ENCODE assay signal across 1 cellular context in the genomic region with DNA sequence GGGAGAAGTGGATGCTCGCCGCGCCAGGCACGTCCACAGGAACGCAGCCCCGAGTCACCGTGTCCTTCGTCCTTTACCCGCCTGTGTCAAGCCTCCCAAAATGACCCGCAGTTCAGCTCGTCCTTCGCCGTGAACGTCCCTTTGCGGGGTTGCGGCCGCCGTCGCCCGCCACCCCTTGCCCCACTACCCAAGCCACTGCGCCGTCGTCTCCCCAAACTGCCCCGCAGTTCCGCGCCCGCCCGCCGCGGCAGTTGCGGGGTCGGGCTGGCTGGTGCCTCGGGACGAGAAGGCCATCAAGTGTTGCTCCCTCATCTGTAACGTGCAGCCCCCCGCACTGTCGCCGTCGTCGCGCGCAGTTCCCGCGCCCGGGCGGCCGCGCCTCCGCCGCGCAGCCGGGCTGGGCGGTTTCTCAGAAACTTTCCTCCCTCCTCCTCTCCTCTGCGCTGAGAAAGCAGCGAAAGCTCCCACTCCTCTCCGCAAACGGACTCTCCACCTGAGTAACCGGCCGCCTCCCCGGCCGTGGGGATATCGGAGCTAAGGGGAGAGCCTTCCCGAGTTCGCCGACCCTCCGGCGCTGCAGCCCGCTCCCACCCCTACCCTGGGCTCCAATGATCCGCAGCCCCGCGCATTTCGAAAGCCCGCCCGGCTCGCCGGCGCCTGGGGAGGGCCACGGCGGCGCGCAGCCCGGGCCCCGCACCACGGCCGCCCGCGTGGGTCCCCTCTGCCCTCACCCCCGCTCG.
TF ChIP-seq lines count a peak whose summit lies in the region.

No MANE protein-coding gene starts in this region.

TF ChIP-seq in HepG2, 621 proteins besides CTCF, POLR2A, EP300 and RAD21 (continued from another document and continues in another):
- TF ChIP-seq ZBED4 (CRISPR knock-in tag; IDR thresholded peaks at IDR 0.05; ENCODE audit: borderline replicate concordance) (no peak), AGO2 (optimal IDR thresholded peaks at IDR 0.05; ENCODE audit: low read depth, low read length) (peak; percentile 99), NR2F2 (IDR thresholded peaks at IDR 0.05; ENCODE audit: borderline replicate concordance, low read depth) (no peak), JUN (CRISPR knock-in tag; IDR thresholded peaks at IDR 0.05) (no peak), ZMAT5 (CRISPR knock-in tag; IDR thresholded peaks at IDR 0.05; ENCODE audit: borderline replicate concordance, low read depth) (no peak), TERF1 (CRISPR knock-in tag; IDR thresholded peaks at IDR 0.05) (no peak), MXD4 (CRISPR knock-in tag; IDR thresholded peaks at IDR 0.05) (no peak), ZNF670 (CRISPR knock-in tag; IDR thresholded peaks at IDR 0.05; ENCODE audit: borderline replicate concordance) (no peak), TAF1 (CRISPR knock-in tag; IDR thresholded peaks at IDR 0.05) (peak; percentile 56), HNF4A (CRISPR knock-in tag; IDR thresholded peaks at IDR 0.05) (no peak), SIX4 (CRISPR knock-in tag; IDR thresholded peaks at IDR 0.05) (no peak), SRSF1 (optimal IDR thresholded peaks at IDR 0.05; ENCODE audit: low read depth, low read length) (peak; percentile 43), SIN3A (IDR thresholded peaks at IDR 0.05; ENCODE audit: borderline replicate concordance, low read depth, low read length) (0 out of 2 replicates have a peak, but pooled peaks have one; percentile 23), TCF7 (IDR thresholded peaks at IDR 0.05; ENCODE audit: low read depth) (no peak), ZBTB33 (CRISPR knock-in tag; IDR thresholded peaks at IDR 0.05) (no peak), MED8 (CRISPR knock-in tag; IDR thresholded peaks at IDR 0.05; ENCODE audit: insufficient replicate concordance) (peak; percentile 46), ZBTB49 (CRISPR knock-in tag; IDR thresholded peaks at IDR 0.05; ENCODE audit: borderline replicate concordance) (no peak), MIER3 (CRISPR knock-in tag; IDR thresholded peaks at IDR 0.05; ENCODE audit: borderline replicate concordance) (no peak), HOMEZ (CRISPR knock-in tag; IDR thresholded peaks at IDR 0.05; ENCODE audit: low read depth) (no peak), KDM3A (CRISPR knock-in tag; IDR thresholded peaks at IDR 0.05; ENCODE audit: low read depth) (peak; percentile 28; the same call in 1 of the 2 replicates), RBM22 (optimal IDR thresholded peaks at IDR 0.05; ENCODE audit: low read length) (no peak), SALL1 (CRISPR knock-in tag; IDR thresholded peaks at IDR 0.05) (no peak), ZNF879 (CRISPR knock-in tag; IDR thresholded peaks at IDR 0.05) (no peak), KMT2A (CRISPR knock-in tag; IDR thresholded peaks at IDR 0.05) (peak; percentile 92), ZSCAN31 (CRISPR knock-in tag; IDR thresholded peaks at IDR 0.05; ENCODE audit: low read depth) (no peak), ZNF775 (CRISPR knock-in tag; IDR thresholded peaks at IDR 0.05; ENCODE audit: borderline replicate concordance) (no peak), ZNF547 (CRISPR knock-in tag; IDR thresholded peaks at IDR 0.05) (peak; percentile 49; the same call in 1 of the 2 replicates), ESRRA (CRISPR knock-in tag; IDR thresholded peaks at IDR 0.05; ENCODE audit: low read depth) (peak; percentile 40; the same call in 1 of the 2 replicates), ZNF580 (CRISPR knock-in tag; IDR thresholded peaks at IDR 0.05; ENCODE audit: borderline replicate concordance, low read depth) (no peak), ZNF891 (CRISPR knock-in tag; IDR thresholded peaks at IDR 0.05) (peak; percentile 19; the same call in 1 of the 2 replicates), KDM2A (CRISPR knock-in tag; IDR thresholded peaks at IDR 0.05; ENCODE audit: borderline replicate concordance, low read depth) (peak; percentile 87), FOXA3 (CRISPR knock-in tag; IDR thresholded peaks at IDR 0.05) (no peak), NCOA5 (CRISPR knock-in tag; IDR thresholded peaks at IDR 0.05) (no peak), MED1 (CRISPR knock-in tag; IDR thresholded peaks at IDR 0.05) (0 out of 2 replicates have a peak, but pooled peaks have one; percentile 9), SOX13 (IDR thresholded peaks at IDR 0.05) (no peak), SOX13 (CRISPR knock-in tag; conservative IDR thresholded peaks at IDR 0.05 in 1 of 2, IDR thresholded peaks at IDR 0.05 in 1 of 2) (no peak), NFYC (CRISPR knock-in tag; IDR thresholded peaks at IDR 0.05) (no peak), HIVEP1 (CRISPR knock-in tag; IDR thresholded peaks at IDR 0.05) (peak; percentile 27; the same call in 1 of the 2 replicates)
- TF ChIP-seq, protein P1, sequence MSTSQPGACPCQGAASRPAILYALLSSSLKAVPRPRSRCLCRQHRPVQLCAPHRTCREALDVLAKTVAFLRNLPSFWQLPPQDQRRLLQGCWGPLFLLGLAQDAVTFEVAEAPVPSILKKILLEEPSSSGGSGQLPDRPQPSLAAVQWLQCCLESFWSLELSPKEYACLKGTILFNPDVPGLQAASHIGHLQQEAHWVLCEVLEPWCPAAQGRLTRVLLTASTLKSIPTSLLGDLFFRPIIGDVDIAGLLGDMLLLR (CRISPR knock-in tag; IDR thresholded peaks at IDR 0.05) = 0 out of 2 replicates have a peak, but pooled peaks have one; percentile 61
